In the genomic region with DNA sequence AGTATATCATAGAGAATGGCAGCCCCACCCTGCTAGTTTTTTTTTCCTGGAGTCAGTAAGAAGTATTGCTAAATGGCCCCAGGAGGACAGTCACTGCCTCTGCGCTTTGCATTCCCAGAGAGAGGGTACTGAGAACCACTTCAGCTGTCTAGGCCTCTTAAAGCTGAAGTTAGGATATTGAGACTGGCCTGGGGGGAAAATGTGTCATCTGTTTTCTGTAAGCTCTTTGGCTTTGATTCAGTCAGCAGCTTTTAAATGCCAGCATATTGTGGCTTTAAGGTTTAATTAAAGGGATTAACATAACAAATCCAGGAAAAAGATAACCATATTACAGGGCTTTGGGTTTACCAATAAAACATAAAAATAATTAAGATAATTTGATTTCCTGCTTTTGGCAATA, we compare ENCODE assay signal across 18 cellular contexts.
DNase-seq lines count a peak whose midpoint lies in the region; ATAC-seq and TF ChIP-seq lines count a peak whose summit lies in the region.
"Had no signal": no experiment of that assay in that cellular context is flagged by ENCODE, and none has a peak within 500 bp of the region (broad histone marks: within the 10 kb centered on the region; RNA-seq: fewer than 3 reads in every experiment).

No MANE protein-coding gene starts in this region.

- H3K4me2 ChIP-seq in smooth muscle cell, result peak overlapping the region; percentile 37

- peak overlapping the region; percentile 28 for H3K27ac ChIP-seq in SJCRH30
- no peak overlapping the region for H3K27ac ChIP-seq in smooth muscle cell (ENCODE audit: low read depth)
- no peak overlapping the region for H3K27ac ChIP-seq in ovary
- H3K27ac ChIP-seq: C4-2B, foreskin keratinocyte, right atrium auricular region had no signal

- DNase-seq in NCI-H1694 treated with DMSO at 0.1 percent for 48 hours (lab: John Stamatoyannopoulos, UW) (peak; percentile 21), SJCRH30 (peak; percentile 73 to 89), fibroblast of peridontal ligament (ENCODE audit: extremely low read depth) (peak; percentile 73), smooth muscle cell (lab: John Stamatoyannopoulos, UW; ENCODE audit: unreplicated experiment) (no peak), ovary (no peak)
- DNase-seq: activated CD4-positive, alpha-beta T cell treated with anti-CD3 and anti-CD28 coated beads, Interleukin-2, amount 10 ng/mL, durations not matched to agents 7 days and 5 days; caudate nucleus; effector CD4-positive, alpha-beta T cell; SHP77; stimulated activated CD4-positive, alpha-beta T cell treated with anti-CD3 and anti-CD28 coated beads, Interleukin-2, amount 100 ng/mL, for 24 hours; T-helper 9 cell had no signal

- intact Hi-C loops in ovary (cut with DNase I), result no loop called here

- H3K9me3 ChIP-seq in SJCRH30 (replicated peaks), result no peaks in the 10 kb centered on the region
- no peaks in the 10 kb centered on the region for H3K9me3 ChIP-seq in smooth muscle cell (replicated peaks; ENCODE audit: low read depth)
- H3K9me3 ChIP-seq in ovary, result no peaks in the 10 kb centered on the region
- H3K9me3 ChIP-seq: right atrium auricular region had no signal

- TF ChIP-seq EP300 in ovary (IDR thresholded peaks at IDR 0.05), result no peak

- no peak overlapping the region for H3K4me3 ChIP-seq in SJCRH30
- no peak overlapping the region for H3K4me3 ChIP-seq in smooth muscle cell
- H3K4me3 ChIP-seq in ovary, result no peak overlapping the region
- H3K4me3 ChIP-seq: lung, right atrium auricular region had no signal

- ATAC-seq in GM21447 (IDR thresholded peaks at IDR 0.05; ENCODE audit: unreplicated experiment), result no peak
- ATAC-seq in GM18520 (IDR thresholded peaks at IDR 0.05; ENCODE audit: unreplicated experiment), result no peak
- ATAC-seq: foreskin keratinocyte; natural killer cell treated with Interleukin-12 subunit alpha and Interleukin-12 subunit beta and Interleukin-15 and Interleukin-18, amount 100 ng/mL, for 72 hours had no signal

- TF ChIP-seq CTCF in smooth muscle cell (IDR thresholded peaks at IDR 0.05; ENCODE audit: borderline replicate concordance, insufficient read depth, poor library complexity, severe bottlenecking) (no peak), ovary (IDR thresholded peaks at IDR 0.05) (no peak)

- no peaks in the 10 kb centered on the region for H3F3A ChIP-seq in smooth muscle cell (ENCODE audit: low read depth)

- H3K36me3 ChIP-seq in SJCRH30, result no peaks in the 10 kb centered on the region
- H3K36me3 ChIP-seq in smooth muscle cell (ENCODE audit: low read depth), result no peaks in the 10 kb centered on the region
- no peaks in the 10 kb centered on the region for H3K36me3 ChIP-seq in ovary
- H3K36me3 ChIP-seq: right atrium auricular region had no signal

- H3K27me3 ChIP-seq in SJCRH30 (no peaks in the 10 kb centered on the region), smooth muscle cell (ENCODE audit: low read depth) (peaks cover 39% of the 10 kb centered on the region), ovary (no peaks in the 10 kb centered on the region)
- H3K27me3 ChIP-seq: foreskin keratinocyte, right atrium auricular region had no signal

- 10% methylated on average over 1 of the region's 1 CpG for WGBS in smooth muscle cell (ENCODE audit: low lambda C conversion rate)
- WGBS in ovary, 3 donors, result 73 to 87% (median 74%) methylated on average over 1 of the region's 1 CpG

- H3K79me2 ChIP-seq in smooth muscle cell (ENCODE audit: low read depth), result no peaks in the 10 kb centered on the region

- H3K9ac ChIP-seq in smooth muscle cell (ENCODE audit: low read depth), result no peak overlapping the region

- no peaks in the 10 kb centered on the region for H4K20me1 ChIP-seq in smooth muscle cell (ENCODE audit: low read depth)

- TF ChIP-seq POLR2A in ovary (IDR thresholded peaks at IDR 0.05), result no peak

- no peak overlapping the region for H2AFZ ChIP-seq in smooth muscle cell (ENCODE audit: low read depth)

- peaks cover 27% of the 10 kb centered on the region for H3K4me1 ChIP-seq in SJCRH30
- H3K4me1 ChIP-seq in smooth muscle cell (ENCODE audit: low read depth), result no peaks in the 10 kb centered on the region
- H3K4me1 ChIP-seq in ovary (ENCODE audit: insufficient read depth), result peaks cover 2% of the 10 kb centered on the region
- H3K4me1 ChIP-seq: foreskin keratinocyte, right atrium auricular region had no signal

Comparison
In these comparisons a context has a peak if more than half of its experiments do, and no peak if none do; other contexts are left out.
1. DNase-seq: peak in NCI-H1694 treated with DMSO at 0.1 percent for 48 hours (single experiment), SJCRH30 (2 of 2) and fibroblast of peridontal ligament (single experiment); none in smooth muscle cell (single experiment) and ovary (0 of 5).